Comparison of ENCODE assay signal across 23 cellular contexts in genomic region chr2:165920748-165921147, GRCh38. TPM values are rescaled to one million over a fixed set of nuclear protein-coding genes. Genes with fewer than 3 reads are reported as not detected.
DNase-seq lines count a peak whose midpoint lies in the region; ATAC-seq and TF ChIP-seq lines count a peak whose summit lies in the region.
"Had no signal": no experiment of that assay in that cellular context is flagged by ENCODE, and none has a peak within 500 bp of the region (broad histone marks: within the 10 kb centered on the region; RNA-seq: fewer than 3 reads in every experiment).

No MANE protein-coding gene starts in this region.

- ATAC-seq in activated CD8-positive, alpha-beta T cell treated with anti-CD3 and anti-CD28 coated beads for 36 hours = no peak
- no peak for ATAC-seq in activated CD8-positive, alpha-beta T cell treated with anti-CD3 and anti-CD28 coated beads, Interleukin-2, amount 10 ng/mL, durations not matched to agents 7 days and 5 days
- ATAC-seq in GM18519 (IDR thresholded peaks at IDR 0.05; ENCODE audit: low FRiP score, unreplicated experiment) (peak; percentile 38), GM19035 (IDR thresholded peaks at IDR 0.05; ENCODE audit: unreplicated experiment) (no peak)

- DNase-seq in activated CD8-positive, alpha-beta T cell treated with anti-CD3 and anti-CD28 coated beads for 36 hours = no peak
- DNase-seq in activated CD8-positive, alpha-beta T cell treated with anti-CD3 and anti-CD28 coated beads, Interleukin-2, amount 10 ng/mL, durations not matched to agents 7 days and 5 days = no peak
- no peak for DNase-seq in activated CD4-positive, alpha-beta memory T cell treated with anti-CD3 and anti-CD28 coated beads, Interleukin-2, amount 10 ng/mL, durations not matched to agents 7 days and 5 days
- no peak for DNase-seq in mesothelial cell of epicardium (ENCODE audit: low spot score in 2 of 2, unreplicated experiment in 2 of 2)
- no peak for DNase-seq in NCI-H1417 treated with DMSO at 0.1 percent for 48 hours (lab: John Stamatoyannopoulos, UW)
- no peak for DNase-seq in hippocampal formation (lab: John Stamatoyannopoulos, UW)
- DNase-seq: DMS153, DND-41, GOT3, HFFc6, NCI-H1048, NCI-H1417, NCI-H187, NCI-H2081 treated with DMSO at 0.1 percent for 48 hours, NCI-H2171, NCI-H226, NCI-H510A, NCI-H69, RPMI8226, SHP77 had no signal

- no peak overlapping the region for H3K4me3 Mint-ChIP-seq in activated CD8-positive, alpha-beta T cell treated with anti-CD3 and anti-CD28 coated beads for 36 hours
- no peak overlapping the region for H3K4me3 Mint-ChIP-seq in activated CD8-positive, alpha-beta T cell treated with anti-CD3 and anti-CD28 coated beads, Interleukin-2, amount 10 ng/mL, durations not matched to agents 7 days and 5 days
- no peak overlapping the region for H3K4me3 Mint-ChIP-seq in activated CD4-positive, alpha-beta memory T cell treated with anti-CD3 and anti-CD28 coated beads, Interleukin-2, amount 10 ng/mL, durations not matched to agents 7 days and 5 days
- H3K4me3 Mint-ChIP-seq in mesothelial cell of epicardium = no peak overlapping the region
- H3K4me3 Mint-ChIP-seq: CD4-positive, CD25-positive, alpha-beta regulatory T cell; HFFc6 had no signal

- POLR2A ChIA-PET in activated CD8-positive, alpha-beta T cell treated with anti-CD3 and anti-CD28 coated beads for 36 hours (lab: Charles Lee) = no interaction called here
- POLR2A ChIA-PET in activated CD8-positive, alpha-beta T cell treated with anti-CD3 and anti-CD28 coated beads, Interleukin-2, amount 10 ng/mL, durations not matched to agents 7 days and 5 days (lab: Charles Lee) = no interaction called here
- POLR2A ChIA-PET in activated CD4-positive, alpha-beta memory T cell treated with anti-CD3 and anti-CD28 coated beads, Interleukin-2, amount 10 ng/mL, durations not matched to agents 7 days and 5 days (lab: Charles Lee) = no interaction called here

- peak overlapping the region; percentile 49 for H3K27ac Mint-ChIP-seq in activated CD8-positive, alpha-beta T cell treated with anti-CD3 and anti-CD28 coated beads for 36 hours
- no peak overlapping the region for H3K27ac Mint-ChIP-seq in activated CD8-positive, alpha-beta T cell treated with anti-CD3 and anti-CD28 coated beads, Interleukin-2, amount 10 ng/mL, durations not matched to agents 7 days and 5 days
- H3K27ac Mint-ChIP-seq in activated CD4-positive, alpha-beta memory T cell treated with anti-CD3 and anti-CD28 coated beads, Interleukin-2, amount 10 ng/mL, durations not matched to agents 7 days and 5 days = peak overlapping the region; percentile 66
- peak overlapping the region; percentile 53 for H3K27ac Mint-ChIP-seq in mesothelial cell of epicardium
- H3K27ac Mint-ChIP-seq: HFFc6 had no signal

- peaks cover 33% of the 10 kb centered on the region for H3K36me3 Mint-ChIP-seq in activated CD8-positive, alpha-beta T cell treated with anti-CD3 and anti-CD28 coated beads for 36 hours (ENCODE audit: low read depth)
- peaks cover 24% of the 10 kb centered on the region for H3K36me3 Mint-ChIP-seq in activated CD8-positive, alpha-beta T cell treated with anti-CD3 and anti-CD28 coated beads, Interleukin-2, amount 10 ng/mL, durations not matched to agents 7 days and 5 days (ENCODE audit: low read depth)
- peaks cover 28% of the 10 kb centered on the region for H3K36me3 Mint-ChIP-seq in activated CD4-positive, alpha-beta memory T cell treated with anti-CD3 and anti-CD28 coated beads, Interleukin-2, amount 10 ng/mL, durations not matched to agents 7 days and 5 days (ENCODE audit: low read depth)
- peaks cover 22% of the 10 kb centered on the region for H3K36me3 Mint-ChIP-seq in mesothelial cell of epicardium

- H3K4me1 Mint-ChIP-seq in activated CD8-positive, alpha-beta T cell treated with anti-CD3 and anti-CD28 coated beads for 36 hours (ENCODE audit: low read depth) = peaks cover 3% of the 10 kb centered on the region
- peaks cover 6% of the 10 kb centered on the region for H3K4me1 Mint-ChIP-seq in activated CD8-positive, alpha-beta T cell treated with anti-CD3 and anti-CD28 coated beads, Interleukin-2, amount 10 ng/mL, durations not matched to agents 7 days and 5 days (ENCODE audit: low read depth)
- H3K4me1 Mint-ChIP-seq in activated CD4-positive, alpha-beta memory T cell treated with anti-CD3 and anti-CD28 coated beads, Interleukin-2, amount 10 ng/mL, durations not matched to agents 7 days and 5 days = peaks cover 19% of the 10 kb centered on the region
- H3K4me1 Mint-ChIP-seq in mesothelial cell of epicardium = no peaks in the 10 kb centered on the region

- H3K9me3 Mint-ChIP-seq in activated CD8-positive, alpha-beta T cell treated with anti-CD3 and anti-CD28 coated beads for 36 hours = no peaks in the 10 kb centered on the region
- H3K9me3 Mint-ChIP-seq in activated CD8-positive, alpha-beta T cell treated with anti-CD3 and anti-CD28 coated beads, Interleukin-2, amount 10 ng/mL, durations not matched to agents 7 days and 5 days (ENCODE audit: insufficient read depth) = no peaks in the 10 kb centered on the region
- no peaks in the 10 kb centered on the region for H3K9me3 Mint-ChIP-seq in activated CD4-positive, alpha-beta memory T cell treated with anti-CD3 and anti-CD28 coated beads, Interleukin-2, amount 10 ng/mL, durations not matched to agents 7 days and 5 days
- H3K9me3 Mint-ChIP-seq in mesothelial cell of epicardium = no peaks in the 10 kb centered on the region
- H3K9me3 Mint-ChIP-seq: HFFc6 had no signal

- no peak for TF ChIP-seq CTCF in activated CD8-positive, alpha-beta T cell treated with anti-CD3 and anti-CD28 coated beads for 36 hours (IDR thresholded peaks at IDR 0.05)
- TF ChIP-seq CTCF in mesothelial cell of epicardium (IDR thresholded peaks at IDR 0.05; ENCODE audit: unreplicated experiment) = no peak

- intact Hi-C loops in activated CD8-positive, alpha-beta T cell treated with anti-CD3 and anti-CD28 coated beads for 36 hours (cut with micrococcal nuclease) = no loop called here

- H3K27me3 Mint-ChIP-seq in activated CD8-positive, alpha-beta T cell treated with anti-CD3 and anti-CD28 coated beads for 36 hours = no peaks in the 10 kb centered on the region
- H3K27me3 Mint-ChIP-seq in activated CD8-positive, alpha-beta T cell treated with anti-CD3 and anti-CD28 coated beads, Interleukin-2, amount 10 ng/mL, durations not matched to agents 7 days and 5 days (ENCODE audit: low read depth) = no peaks in the 10 kb centered on the region
- no peaks in the 10 kb centered on the region for H3K27me3 Mint-ChIP-seq in activated CD4-positive, alpha-beta memory T cell treated with anti-CD3 and anti-CD28 coated beads, Interleukin-2, amount 10 ng/mL, durations not matched to agents 7 days and 5 days
- H3K27me3 Mint-ChIP-seq in mesothelial cell of epicardium (ENCODE audit: low read depth) = no peaks in the 10 kb centered on the region
- H3K27me3 Mint-ChIP-seq: CD4-positive, CD25-positive, alpha-beta regulatory T cell had no signal

- CTCF ChIA-PET in activated CD8-positive, alpha-beta T cell treated with anti-CD3 and anti-CD28 coated beads for 36 hours (lab: Charles Lee) = no interaction called here
- CTCF ChIA-PET in activated CD8-positive, alpha-beta T cell treated with anti-CD3 and anti-CD28 coated beads, Interleukin-2, amount 10 ng/mL, durations not matched to agents 7 days and 5 days (lab: Charles Lee) = interaction anchor here (1.3 kb wide), 1 partner anchor 46 kb away, joined by 5 read pairs; no protein-coding TSS in a partner anchor
- CTCF ChIA-PET in activated CD4-positive, alpha-beta memory T cell treated with anti-CD3 and anti-CD28 coated beads, Interleukin-2, amount 10 ng/mL, durations not matched to agents 7 days and 5 days (lab: Charles Lee) = no interaction called here

RNA-seq across cellular contexts. Expression of gene TTC21B, which starts 32.8 kb away (rescaled TPM):
- 10 to 100 TPM; 22.1 to 24.1 TPM for total RNA-seq in activated CD8-positive, alpha-beta T cell treated with anti-CD3 and anti-CD28 coated beads for 36 hours
- 10 to 100 TPM; 15.8 to 16.4 TPM for total RNA-seq in activated CD8-positive, alpha-beta T cell treated with anti-CD3 and anti-CD28 coated beads, Interleukin-2, amount 10 ng/mL, durations not matched to agents 7 days and 5 days
- 10 to 100 TPM; 16.5 to 17.1 TPM for total RNA-seq in activated CD4-positive, alpha-beta memory T cell treated with anti-CD3 and anti-CD28 coated beads, Interleukin-2, amount 10 ng/mL, durations not matched to agents 7 days and 5 days
- total RNA-seq in mesothelial cell of epicardium = 30.4 to 33.9 TPM (median 33.8 TPM) in 3 replicates
